In genomic region chr3:187970106-187970505, GRCh38 we compare ENCODE assay signal across 30 cellular contexts.
"Had no signal": no experiment of that assay in that cellular context is flagged by ENCODE, and none has a peak within 500 bp of the region (broad histone marks: within the 10 kb centered on the region; RNA-seq: fewer than 3 reads in every experiment).

No MANE protein-coding gene starts in this region.

- H3K36me3 Mint-ChIP-seq: activated naive CD8-positive, alpha-beta T cell treated with anti-CD3 and anti-CD28 coated beads for 36 hours had no signal

- H3K27ac Mint-ChIP-seq: activated CD4-positive, alpha-beta T cell treated with anti-CD3 and anti-CD28 coated beads, Interleukin-2, amount 10 ng/mL, durations not matched to agents 24 days and 14 days; activated CD8-positive, alpha-beta T cell treated with anti-CD3 and anti-CD28 coated beads for 36 hours; activated naive CD8-positive, alpha-beta T cell treated with anti-CD3 and anti-CD28 coated beads for 36 hours; activated T-cell treated with anti-CD3 and anti-CD28 coated beads, Interleukin-2, amount 50 U/mL, for 24 hours had no signal

- H3K27ac ChIP-seq: brain microvascular endothelial cell, SJCRH30, SK-N-MC, WERI-Rb-1 had no signal

- H3K27me3 Mint-ChIP-seq: activated CD8-positive, alpha-beta T cell treated with anti-CD3 and anti-CD28 coated beads for 36 hours; activated T-cell treated with anti-CD3 and anti-CD28 coated beads, Interleukin-2, amount 50 U/mL, for 24 hours had no signal

- ATAC-seq: activated CD8-positive, alpha-beta T cell treated with anti-CD3 and anti-CD28 coated beads for 36 hours; K562 had no signal

- H3K4me3 Mint-ChIP-seq: activated CD4-positive, alpha-beta T cell treated with anti-CD3 and anti-CD28 coated beads, Interleukin-2, amount 10 ng/mL, durations not matched to agents 24 days and 14 days; activated CD8-positive, alpha-beta T cell treated with anti-CD3 and anti-CD28 coated beads for 36 hours; activated naive CD8-positive, alpha-beta T cell treated with anti-CD3 and anti-CD28 coated beads for 36 hours; activated T-cell treated with anti-CD3 and anti-CD28 coated beads, Interleukin-2, amount 50 U/mL, for 24 hours had no signal

- H3K36me3 ChIP-seq: brain microvascular endothelial cell, MG63, SJCRH30, WERI-Rb-1 had no signal

- H3K4me1 ChIP-seq: SJCRH30 had no signal

- H3K27me3 ChIP-seq: brain microvascular endothelial cell, MG63, SJCRH30 had no signal

- H3K9me3 ChIP-seq: MG63, SJCRH30 had no signal

- H3K4me3 ChIP-seq: K562, MG63, SJCRH30, SK-N-MC had no signal

- DNase-seq: activated CD4-positive, alpha-beta T cell treated with anti-CD3 and anti-CD28 coated beads for 1 hour; activated CD4-positive, alpha-beta T cell treated with anti-CD3 and anti-CD28 coated beads, Interleukin-2, amount 10 ng/mL, durations not matched to agents 24 days and 14 days; activated CD4-positive, alpha-beta T cell treated with anti-CD3 and anti-CD28 coated beads, Interleukin-2, amount 50 U/mL, for 4 hours; activated CD4-positive, CD25-positive, alpha-beta regulatory T cell; activated CD8-positive, alpha-beta T cell treated with anti-CD3 and anti-CD28 coated beads for 36 hours; activated gamma-delta T cell treated with Interleukin-2 at 50 U/mL for 16 hours; activated naive CD4-positive, alpha-beta T cell treated with anti-CD3 and anti-CD28 coated beads, Interleukin-2, amount 50 U/mL, for 16 hours; activated naive CD8-positive, alpha-beta T cell treated with anti-CD3 and anti-CD28 coated beads for 36 hours; activated T-cell treated with anti-CD3 and anti-CD28 coated beads, Interleukin-2, amount 50 U/mL, for 24 hours; amniotic stem cell; aorta; brain microvascular endothelial cell; central memory CD4-positive, alpha-beta T cell; Kasumi-1; MG63; NCI-H1092; NCI-H1436 treated with DMSO at 0.1 percent for 48 hours; NCI-H1694 treated with DMSO at 0.1 percent for 48 hours; NCI-H2029; NCI-H345; NCI-H524 treated with DMSO at 0.1 percent for 48 hours; OCI-M1; SHP77; SJCRH30; T-helper 1 cell; T-helper 2 cell; T-helper 9 cell; WERI-Rb-1 had no signal

- H3K9me3 Mint-ChIP-seq: activated CD4-positive, alpha-beta T cell treated with anti-CD3 and anti-CD28 coated beads, Interleukin-2, amount 10 ng/mL, durations not matched to agents 24 days and 14 days; activated CD8-positive, alpha-beta T cell treated with anti-CD3 and anti-CD28 coated beads for 36 hours; activated naive CD8-positive, alpha-beta T cell treated with anti-CD3 and anti-CD28 coated beads for 36 hours; activated T-cell treated with anti-CD3 and anti-CD28 coated beads, Interleukin-2, amount 50 U/mL, for 24 hours had no signal
